10 cellular contexts compared by ENCODE assay signal in the genomic region with DNA sequence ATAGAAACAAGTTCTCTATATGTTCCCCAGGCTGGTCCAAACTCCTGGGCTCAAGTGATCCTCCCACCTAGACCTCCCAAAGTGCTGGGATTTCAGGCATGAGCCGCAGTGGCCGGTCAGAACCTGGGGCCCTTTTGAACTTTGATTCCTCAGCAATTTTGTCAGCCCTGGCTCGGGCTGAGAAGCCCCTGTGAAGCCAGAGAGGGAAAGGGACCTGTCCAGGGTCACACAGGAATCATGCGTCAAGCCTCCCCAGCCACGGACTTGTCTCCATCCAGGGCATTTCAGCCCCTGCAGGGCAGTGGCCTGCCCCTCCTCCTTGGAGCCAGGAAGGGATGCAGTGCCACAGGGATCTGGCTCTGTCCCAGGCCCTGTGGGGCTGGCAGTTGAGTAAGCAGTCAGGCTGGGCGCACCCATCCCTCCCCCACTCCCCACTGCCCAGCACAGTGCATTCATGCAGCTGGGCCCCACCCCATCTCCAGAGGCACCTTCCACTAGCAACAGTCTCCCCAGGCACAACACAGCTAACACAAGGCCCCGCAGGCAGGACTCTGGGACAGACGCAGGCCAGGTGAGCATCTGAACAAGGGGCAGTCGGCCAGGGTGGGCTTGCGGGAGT. TPM values are rescaled to one million over a fixed set of nuclear protein-coding genes. Genes with fewer than 3 reads are reported as not detected.
DNase-seq lines count a peak whose midpoint lies in the region; ATAC-seq and TF ChIP-seq lines count a peak whose summit lies in the region.
"Had no signal": no experiment of that assay in that cellular context is flagged by ENCODE, and none has a peak within 500 bp of the region (broad histone marks: within the 10 kb centered on the region; RNA-seq: fewer than 3 reads in every experiment).

TSS of gene CAPS (plus strand) at position 516 of the 619 bp plus-strand sequence. CDS start 153 bp downstream, outside the sequence.

- H4K91ac ChIP-seq in trophoblast cell (ENCODE audit: low read depth, low read length) = peak within 1 kb of the TSS; percentile 90

- WGBS in SK-N-SH (ENCODE audit: low lambda C conversion rate) = 83% methylated on average over 7 of the region's 10 CpGs
- no CpG with 5 or more reads among the region's 10 CpGs for WGBS in trophoblast cell (ENCODE audit: extremely low coverage, insufficient coverage, insufficient read length)

- H2BK5ac ChIP-seq in trophoblast cell (ENCODE audit: low read depth, low read length, poor library complexity) = peak within 1 kb of the TSS; percentile 73

- no peaks in the 10 kb centered on the region for H3K79me2 ChIP-seq in SK-N-SH (ENCODE audit: insufficient read depth)
- peaks cover 8% of the 10 kb centered on the region for H3K79me2 ChIP-seq in trophoblast cell (ENCODE audit: control insufficient read depth, insufficient read depth, low read length, poor library complexity)

- TF ChIP-seq EP300 in SK-N-SH (IDR thresholded peaks at IDR 0.05; ENCODE audit: borderline replicate concordance in 1 of 2, low read depth in 1 of 2, low read length in 1 of 2) = no peak

- no peaks in the 10 kb centered on the region for H3F3A ChIP-seq in SK-N-SH (replicated peaks; ENCODE audit: insufficient read depth)

- H3K9me3 ChIP-seq in SK-N-SH (no peaks in the 10 kb centered on the region), trophoblast cell (ENCODE audit: insufficient read depth, low read depth, low read length) (no peaks in the 10 kb centered on the region)

- H4K8ac ChIP-seq in trophoblast cell (ENCODE audit: low read depth, low read length) = peak within 1 kb of the TSS; percentile 67

- H4K12ac ChIP-seq in trophoblast cell (ENCODE audit: low read depth, low read length) = peak within 1 kb of the TSS; percentile 51

- H3K4me1 Mint-ChIP-seq in stimulated activated memory B cell treated with anti-CD40 and anti-IgM and Interleukin-4, amounts not matched to agents 10 μg/mL and 1 μg/mL and 100 μg/mL, for 72 hours = no peaks in the 10 kb centered on the region

- H2AFZ ChIP-seq in SK-N-SH (ENCODE audit: low read depth) = no peak within 1 kb of the TSS
- peak within 1 kb of the TSS; percentile 38 for H2AFZ ChIP-seq in trophoblast cell (ENCODE audit: insufficient read depth, low read length, poor library complexity)

- DNase-seq in Caki2 (ENCODE audit: low read depth) (peak; percentile 57), SK-N-SH (no peak), globus pallidus (ENCODE audit: low spot score) (peak; percentile 41), trophoblast cell (peak in 1 of 2 donors; percentile 24), COLO668 (lab: John Stamatoyannopoulos, UW; ENCODE audit: unreplicated experiment) (no peak)
- DNase-seq: activated CD8-positive, alpha-beta memory T cell treated with anti-CD3 and anti-CD28 coated beads, Interleukin-2, amount 50 U/mL, for 48 hours had no signal

- peak within 1 kb of the TSS; percentile 67 for H3K4ac ChIP-seq in trophoblast cell (ENCODE audit: low read depth, low read length)

- H3K36me3 ChIP-seq in SK-N-SH (replicated peaks in 1 of 2; ENCODE audit: control insufficient read depth in 1 of 2, insufficient read depth in 2 of 2, low read length in 1 of 2) (peaks cover 4 to 34% of the 10 kb centered on the region in 2 experiments), trophoblast cell (ENCODE audit: control insufficient read depth in 1 of 2, insufficient read depth in 2 of 2, low read length in 2 of 2) (peaks cover 38 to 43% of the 10 kb centered on the region in 2 experiments)

- peak within 1 kb of the TSS in 1 of 2 experiments; percentile 32; a peak in 2 of 4 replicates for H3K27ac ChIP-seq in SK-N-SH (ENCODE audit: low read depth in 2 of 2, low read length in 1 of 2)
- H3K27ac ChIP-seq in trophoblast cell (ENCODE audit: low read depth, low read length) = peak within 1 kb of the TSS; percentile 35

- no peak for TF ChIP-seq RAD21 in SK-N-SH (IDR thresholded peaks at IDR 0.05; ENCODE audit: low read length)

- no peak within 1 kb of the TSS for H3K23ac ChIP-seq in trophoblast cell (ENCODE audit: low read length)

- no peak within 1 kb of the TSS for H3K27ac Mint-ChIP-seq in stimulated activated memory B cell treated with anti-CD40 and anti-IgM and Interleukin-4, amounts not matched to agents 10 μg/mL and 1 μg/mL and 100 μg/mL, for 72 hours

- no peak within 1 kb of the TSS for H3K4me3 Mint-ChIP-seq in stimulated activated memory B cell treated with anti-CD40 and anti-IgM and Interleukin-4, amounts not matched to agents 10 μg/mL and 1 μg/mL and 100 μg/mL, for 72 hours

- CTCF ChIA-PET in SK-N-SH (lab: Yijun Ruan, JAX) = interaction anchor here (1.5 kb wide), 2 partner anchors 110 kb away, joined by 3 read pairs; no protein-coding TSS in a partner anchor

- in situ Hi-C loops in Caki2 (cut with HindIII; ENCODE audit: low pct_unique_long_range_greater_than_20kb, low sequenced_read_pairs) = no loop called here

- H3K18ac ChIP-seq in trophoblast cell (ENCODE audit: low read length) = peak within 1 kb of the TSS; percentile 98

- no peak within 1 kb of the TSS for H3K4me3 ChIP-seq in SK-N-SH (ENCODE audit: low read depth in 2 of 2, low read length in 1 of 2)
- H3K4me3 ChIP-seq in trophoblast cell (ENCODE audit: low read depth, low read length) = no peak within 1 kb of the TSS
- H3K4me3 ChIP-seq: K562 had no signal

- TF ChIP-seq CTCF in SK-N-SH (IDR thresholded peaks at IDR 0.05) = no peak

- peaks cover 4 to 5% of the 10 kb centered on the region in 2 experiments; a peak in 2 of 4 replicates for H3K4me1 ChIP-seq in SK-N-SH (ENCODE audit: control insufficient read depth in 1 of 2, insufficient read depth in 2 of 2, low read depth in 1 of 2, low read length in 1 of 2)
- peaks cover 40 to 53% of the 10 kb centered on the region in 2 experiments for H3K4me1 ChIP-seq in trophoblast cell (ENCODE audit: control insufficient read depth in 1 of 2, insufficient read depth in 2 of 2, low read length in 2 of 2)

- H3K14ac ChIP-seq in trophoblast cell (ENCODE audit: low read length) = peak within 1 kb of the TSS; percentile 96

- no peaks in the 10 kb centered on the region for H3K9me3 Mint-ChIP-seq in stimulated activated memory B cell treated with anti-CD40 and anti-IgM and Interleukin-4, amounts not matched to agents 10 μg/mL and 1 μg/mL and 100 μg/mL, for 72 hours

- H2AK5ac ChIP-seq in trophoblast cell (ENCODE audit: low read length) = peak within 1 kb of the TSS; percentile 98

- H3K27me3 ChIP-seq in SK-N-SH (ENCODE audit: insufficient read depth) (no peaks in the 10 kb centered on the region), trophoblast cell (ENCODE audit: insufficient read depth, low read length) (no peaks in the 10 kb centered on the region)

- H3K9ac ChIP-seq in SK-N-SH (peak within 1 kb of the TSS; percentile 31; the same call in 1 of the 2 replicates), trophoblast cell (ENCODE audit: low read length) (no peak within 1 kb of the TSS)

- peak within 1 kb of the TSS; percentile 92 for H2BK12ac ChIP-seq in trophoblast cell (ENCODE audit: low read length)

- peaks cover 38% of the 10 kb centered on the region for H3K79me1 ChIP-seq in trophoblast cell (ENCODE audit: low read length)

- peaks cover 35% of the 10 kb centered on the region for H3K36me3 Mint-ChIP-seq in stimulated activated memory B cell treated with anti-CD40 and anti-IgM and Interleukin-4, amounts not matched to agents 10 μg/mL and 1 μg/mL and 100 μg/mL, for 72 hours

- no peaks in the 10 kb centered on the region for H3K27me3 Mint-ChIP-seq in stimulated activated memory B cell treated with anti-CD40 and anti-IgM and Interleukin-4, amounts not matched to agents 10 μg/mL and 1 μg/mL and 100 μg/mL, for 72 hours

- no peaks in the 10 kb centered on the region for H4K20me1 ChIP-seq in SK-N-SH (ENCODE audit: insufficient read depth)

- POLR2A ChIA-PET in SK-N-SH (lab: Yijun Ruan, JAX) = no interaction called here

- H3K4me2 ChIP-seq in SK-N-SH (peak within 1 kb of the TSS; percentile 26; the same call in 1 of the 2 replicates), trophoblast cell (ENCODE audit: low read length) (peak within 1 kb of the TSS; percentile 46)

- no peaks in the 10 kb centered on the region for H3K9me2 ChIP-seq in SK-N-SH

- H2BK120ac ChIP-seq in trophoblast cell (ENCODE audit: insufficient read depth, low read length, poor library complexity) = peak within 1 kb of the TSS; percentile 87

- no peak for ATAC-seq in GM18519 (IDR thresholded peaks at IDR 0.05; ENCODE audit: low FRiP score, unreplicated experiment)
- ATAC-seq in stimulated activated memory B cell treated with anti-CD40 and anti-IgM and Interleukin-4, amounts not matched to agents 10 μg/mL and 1 μg/mL and 100 μg/mL, for 72 hours = no peak
- no peak for ATAC-seq in HG03521 (IDR thresholded peaks at IDR 0.05; ENCODE audit: unreplicated experiment)

TF ChIP-seq in SK-N-SH, 30 proteins besides CTCF, POLR2A, EP300 and RAD21:
- TF ChIP-seq FOXJ3 (CRISPR knock-in tag; IDR thresholded peaks at IDR 0.05) (no peak), SIN3A (IDR thresholded peaks at IDR 0.05; ENCODE audit: borderline replicate concordance, low read depth, low read length) (no peak), NFIC (IDR thresholded peaks at IDR 0.05; ENCODE audit: borderline replicate concordance) (peak; percentile 42; the same call in 1 of the 2 replicates)

RNA-seq across cellular contexts. Expression of gene CAPS, which starts in this region (rescaled TPM):
- total RNA-seq in Caki2 (2014; rRNA removed; shearing (Covaris generic); ENCODE audit: low replicate concordance) = 0.32 and 6.1 TPM in 2 replicates
- 13.4 and 17.3 TPM in 2 replicates for polyA plus RNA-seq in SK-N-SH (2012; rRNA removed)
- 2.8 and 4.4 TPM in 2 replicates for polyA plus RNA-seq in SK-N-SH (2012; cell fraction: cytosol; rRNA removed)
- polyA plus RNA-seq in SK-N-SH (2012; cell fraction: nucleus; rRNA removed) = 93.5 and 127 TPM in 2 replicates
- 3.7 and 3.8 TPM in 2 replicates for polyA plus RNA-seq in trophoblast cell (2013)

Comparison
In these comparisons a context has a peak if more than half of its experiments do, and no peak if none do; other contexts are left out.
1. DNase-seq: peak in Caki2 (single experiment) and globus pallidus (single experiment); none in SK-N-SH (single experiment) and COLO668 (single experiment).